Comparison of ENCODE assay signal across 12 cellular contexts in genomic region chr14:51491036-51491545, GRCh38.
"Had no signal": no experiment of that assay in that cellular context is flagged by ENCODE, and none has a peak within 500 bp of the region (broad histone marks: within the 10 kb centered on the region; RNA-seq: fewer than 3 reads in every experiment).

No MANE protein-coding gene starts in this region.

- H3K27me3 ChIP-seq: ovary had no signal

- ATAC-seq: left cardiac atrium, mucosa of descending colon had no signal

- H3K9me3 ChIP-seq: mucosa of descending colon, ovary had no signal

- H3K27ac ChIP-seq: coronary artery, ovary had no signal

- H3K36me3 ChIP-seq: ovary had no signal

- H3K4me3 ChIP-seq: coronary artery, lung, mucosa of descending colon, ovary had no signal

- DNase-seq: activated CD4-positive, alpha-beta T cell treated with anti-CD3 and anti-CD28 coated beads, Interleukin-2, amount 10 ng/mL, durations not matched to agents 7 days and 5 days; activated CD4-positive, CD25-positive, alpha-beta regulatory T cell; activated CD8-positive, alpha-beta memory T cell treated with anti-CD3 and anti-CD28 coated beads for 24 hours; activated naive CD4-positive, alpha-beta T cell treated with anti-CD3 and anti-CD28 coated beads for 36 hours; caudate nucleus; effector CD4-positive, alpha-beta T cell; left cardiac atrium; mucosa of descending colon; nephron progenitor cell; ovary had no signal
